In the genomic region with DNA sequence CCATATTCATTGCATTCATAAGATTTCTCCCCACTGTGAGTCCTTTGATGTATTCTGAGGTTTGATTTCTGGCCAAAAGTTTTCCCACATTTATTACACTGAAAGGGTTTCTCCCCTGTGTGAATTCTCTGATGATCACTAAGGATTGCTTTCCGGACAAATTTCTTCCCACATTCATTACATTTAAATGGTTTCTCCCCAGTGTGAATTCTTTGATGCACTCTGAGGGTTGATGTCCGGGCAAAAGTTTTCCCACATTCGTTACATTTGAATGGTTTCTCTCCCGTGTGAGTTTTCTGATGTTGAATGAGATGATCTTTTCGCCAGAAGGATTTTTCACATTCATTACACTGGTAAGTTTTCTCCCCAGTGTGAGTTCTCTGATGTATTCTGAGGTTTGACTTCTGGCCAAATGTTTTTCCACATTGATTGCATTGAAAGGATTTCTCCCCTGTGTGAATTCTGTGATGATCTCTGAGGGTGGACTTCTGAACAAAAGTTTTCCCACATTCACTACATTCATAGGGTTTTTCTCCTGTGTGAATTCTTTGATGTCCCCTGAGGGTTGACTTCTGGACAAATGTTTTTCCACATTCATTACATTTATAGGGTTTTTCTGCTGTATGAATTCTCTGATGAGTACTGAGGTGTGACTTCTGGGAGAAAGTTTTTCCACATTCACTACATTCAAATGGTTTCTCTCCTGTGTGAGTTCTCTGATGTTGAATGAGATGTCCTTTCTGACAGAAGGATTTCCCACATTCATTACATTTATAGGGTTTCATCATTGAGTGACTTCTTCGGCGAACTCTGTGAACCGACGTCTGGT, we compare ENCODE assay signal across 1 cellular context.
TF ChIP-seq lines count a peak whose summit lies in the region.

No MANE protein-coding gene starts in this region.

TF ChIP-seq in GM12878, 131 proteins besides CTCF, POLR2A, EP300 and RAD21:
- no peak for TF ChIP-seq ZNF384 (IDR thresholded peaks at IDR 0.05; ENCODE audit: borderline replicate concordance, low read depth, low read length)
- TF ChIP-seq PAX5 (IDR thresholded peaks at IDR 0.05; ENCODE audit: borderline replicate concordance, low read depth, low read length), result no peak
- TF ChIP-seq, protein P1, sequence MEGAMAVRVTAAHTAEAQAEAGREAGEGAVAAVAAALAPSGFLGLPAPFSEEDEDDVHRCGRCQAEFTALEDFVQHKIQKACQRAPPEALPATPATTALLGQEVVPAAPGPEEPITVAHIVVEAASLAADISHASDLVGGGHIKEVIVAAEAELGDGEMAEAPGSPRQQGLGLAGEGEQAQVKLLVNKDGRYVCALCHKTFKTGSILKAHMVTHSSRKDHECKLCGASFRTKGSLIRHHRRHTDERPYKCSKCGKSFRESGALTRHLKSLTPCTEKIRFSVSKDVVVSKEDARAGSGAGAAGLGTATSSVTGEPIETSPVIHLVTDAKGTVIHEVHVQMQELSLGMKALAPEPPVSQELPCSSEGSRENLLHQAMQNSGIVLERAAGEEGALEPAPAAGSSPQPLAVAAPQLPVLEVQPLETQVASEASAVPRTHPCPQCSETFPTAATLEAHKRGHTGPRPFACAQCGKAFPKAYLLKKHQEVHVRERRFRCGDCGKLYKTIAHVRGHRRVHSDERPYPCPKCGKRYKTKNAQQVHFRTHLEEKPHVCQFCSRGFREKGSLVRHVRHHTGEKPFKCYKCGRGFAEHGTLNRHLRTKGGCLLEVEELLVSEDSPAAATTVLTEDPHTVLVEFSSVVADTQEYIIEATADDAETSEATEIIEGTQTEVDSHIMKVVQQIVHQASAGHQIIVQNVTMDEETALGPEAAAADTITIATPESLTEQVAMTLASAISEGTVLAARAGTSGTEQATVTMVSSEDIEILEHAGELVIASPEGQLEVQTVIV (IDR thresholded peaks at IDR 0.05; ENCODE audit: borderline replicate concordance, partially characterized antibody), result no peak
- TF ChIP-seq SPI1 (IDR thresholded peaks at IDR 0.05; ENCODE audit: borderline replicate concordance, insufficient read depth, low read depth, low read length), result no peak
- TF ChIP-seq CBX5 (IDR thresholded peaks at IDR 0.05; ENCODE audit: low read depth), result peak; percentile 62; the same call in 1 of the 2 replicates
- TF ChIP-seq ZNF217 (IDR thresholded peaks at IDR 0.05), result 0 out of 2 replicates have a peak, but pooled peaks have one; percentile 19
- TF ChIP-seq ATF7 (IDR thresholded peaks at IDR 0.05; ENCODE audit: low read depth), result no peak
- TF ChIP-seq KLF5 (IDR thresholded peaks at IDR 0.05; ENCODE audit: partially characterized antibody), result peak; percentile 64
- peak; percentile 86 for TF ChIP-seq ZNF274 (IDR thresholded peaks at IDR 0.05; ENCODE audit: insufficient read depth, insufficient read length)
